12 cellular contexts compared by ENCODE assay signal in the genomic region with DNA sequence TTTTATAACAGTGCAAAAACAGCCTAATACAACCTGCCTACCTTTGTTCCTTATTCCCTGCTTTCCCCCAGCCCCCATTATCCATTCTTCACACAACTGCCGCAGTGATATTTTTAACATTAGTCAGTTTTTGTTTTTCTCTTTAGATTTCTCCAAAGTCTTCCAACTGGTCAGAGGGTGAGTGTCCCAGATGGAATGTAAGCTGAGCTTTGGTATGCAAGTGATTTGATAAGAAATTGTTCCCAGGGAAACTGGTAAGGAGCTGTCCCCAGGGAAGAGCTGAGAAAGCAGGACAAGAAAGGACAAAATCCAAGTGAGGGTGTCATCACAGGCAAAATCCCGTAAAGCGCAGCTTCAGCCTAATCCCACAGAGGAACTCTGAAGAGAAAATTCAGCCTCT.
DNase-seq lines count a peak whose midpoint lies in the region; ATAC-seq and TF ChIP-seq lines count a peak whose summit lies in the region.
"Had no signal": no experiment of that assay in that cellular context is flagged by ENCODE, and none has a peak within 500 bp of the region (broad histone marks: within the 10 kb centered on the region; RNA-seq: fewer than 3 reads in every experiment).

No MANE protein-coding gene starts in this region.

- H3K27me3 ChIP-seq in left ventricle myocardium inferior (ENCODE audit: low read depth) (no peaks in the 10 kb centered on the region), gastroesophageal sphincter (no peaks in the 10 kb centered on the region)

- H3K4me1 ChIP-seq in left ventricle myocardium inferior (no peaks in the 10 kb centered on the region), gastroesophageal sphincter (no peaks in the 10 kb centered on the region)
- H3K4me1 ChIP-seq: HAP-1 had no signal

- H3K27me3 Mint-ChIP-seq in type B pancreatic cell, result no peaks in the 10 kb centered on the region
- H3K27me3 Mint-ChIP-seq: central memory CD8-positive, alpha-beta T cell had no signal

- H3K36me3 Mint-ChIP-seq in type B pancreatic cell, result no peaks in the 10 kb centered on the region

- H3K4me3 Mint-ChIP-seq in type B pancreatic cell, result no peak overlapping the region
- H3K4me3 Mint-ChIP-seq: central memory CD8-positive, alpha-beta T cell; T-helper 1 cell treated with Interleukin-12 subunit alpha and Interleukin-12 subunit beta and Interleukin-4 antibody, amounts not matched to agents 30 μg/mL and 1 μg/mL, for 36 hours had no signal

- 49 to 74% methylated on average over 3 of the region's 3 CpGs for WGBS in gastroesophageal sphincter (ENCODE audit: low coverage in 1 of 2), 2 donors

- ATAC-seq in HG02571 (IDR thresholded peaks at IDR 0.05; ENCODE audit: unreplicated experiment) (no peak), gastroesophageal sphincter (no peak)

- DNase-seq in HCEC 1CT (peak; percentile 50), amniotic epithelial cell (ENCODE audit: low read depth) (peak; percentile 92), left ventricle myocardium inferior (no peak), type B pancreatic cell (ENCODE audit: extremely low spot score, unreplicated experiment) (no peak)
- no peak for DNase-seq in stimulated activated CD4-positive, alpha-beta T cell treated with anti-CD3 and anti-CD28 coated beads, Interleukin-4, amount 100 ng/mL, for 24 hours
- DNase-seq: NCI-H524; stimulated activated CD4-positive, alpha-beta T cell treated with anti-CD3 and anti-CD28 coated beads, Interleukin-12 subunit alpha, Interleukin-12 subunit beta, amount 100 ng/mL, for 4 hours had no signal

- H3K4me3 ChIP-seq in left ventricle myocardium inferior, result no peak overlapping the region
- no peak overlapping the region for H3K4me3 ChIP-seq in gastroesophageal sphincter
- H3K4me3 ChIP-seq: HAP-1 had no signal

- TF ChIP-seq POLR2A in gastroesophageal sphincter (IDR thresholded peaks at IDR 0.05), result no peak

- H3K27ac Mint-ChIP-seq in type B pancreatic cell, result peak overlapping the region; percentile 15
- H3K27ac Mint-ChIP-seq: T-helper 1 cell treated with Interleukin-12 subunit alpha and Interleukin-12 subunit beta and Interleukin-4 antibody, amounts not matched to agents 30 μg/mL and 1 μg/mL, for 36 hours had no signal

- H3K36me3 ChIP-seq in left ventricle myocardium inferior, result no peaks in the 10 kb centered on the region
- no peaks in the 10 kb centered on the region for H3K36me3 ChIP-seq in gastroesophageal sphincter
- H3K36me3 ChIP-seq: HAP-1 had no signal

- H3K4me1 Mint-ChIP-seq in type B pancreatic cell (ENCODE audit: unreplicated experiment), result peaks cover 9% of the 10 kb centered on the region
- H3K4me1 Mint-ChIP-seq: central memory CD8-positive, alpha-beta T cell had no signal

- TF ChIP-seq CTCF in left ventricle myocardium inferior (IDR thresholded peaks at IDR 0.05; ENCODE audit: borderline replicate concordance) (no peak), type B pancreatic cell (conservative IDR thresholded peaks at IDR 0.05) (no peak), gastroesophageal sphincter (IDR thresholded peaks at IDR 0.05) (no peak)

- intact Hi-C loops in left ventricle myocardium inferior (cut with micrococcal nuclease), result no loop called here

- TF ChIP-seq EP300 in gastroesophageal sphincter (IDR thresholded peaks at IDR 0.05), result no peak

- no peaks in the 10 kb centered on the region for H3K9me3 Mint-ChIP-seq in type B pancreatic cell

- H3K9me3 ChIP-seq in left ventricle myocardium inferior (replicated peaks), result peaks cover 18% of the 10 kb centered on the region
- H3K9me3 ChIP-seq in gastroesophageal sphincter, result no peaks in the 10 kb centered on the region
- H3K9me3 ChIP-seq: HAP-1 had no signal

- H3K27ac ChIP-seq in left ventricle myocardium inferior (replicated peaks) (peak overlapping the region; percentile 60), gastroesophageal sphincter (no peak overlapping the region)

Comparison
In these comparisons a context has a peak if more than half of its experiments do, and no peak if none do; other contexts are left out.
1. DNase-seq: peak in HCEC 1CT (single experiment) and amniotic epithelial cell (single experiment); none in left ventricle myocardium inferior (single experiment), type B pancreatic cell (single experiment) and stimulated activated CD4-positive, alpha-beta T cell treated with anti-CD3 and anti-CD28 coated beads, Interleukin-4, amount 100 ng/mL, for 24 hours (single experiment).